Comparison of ENCODE assay signal across 8 cellular contexts in the genomic region with DNA sequence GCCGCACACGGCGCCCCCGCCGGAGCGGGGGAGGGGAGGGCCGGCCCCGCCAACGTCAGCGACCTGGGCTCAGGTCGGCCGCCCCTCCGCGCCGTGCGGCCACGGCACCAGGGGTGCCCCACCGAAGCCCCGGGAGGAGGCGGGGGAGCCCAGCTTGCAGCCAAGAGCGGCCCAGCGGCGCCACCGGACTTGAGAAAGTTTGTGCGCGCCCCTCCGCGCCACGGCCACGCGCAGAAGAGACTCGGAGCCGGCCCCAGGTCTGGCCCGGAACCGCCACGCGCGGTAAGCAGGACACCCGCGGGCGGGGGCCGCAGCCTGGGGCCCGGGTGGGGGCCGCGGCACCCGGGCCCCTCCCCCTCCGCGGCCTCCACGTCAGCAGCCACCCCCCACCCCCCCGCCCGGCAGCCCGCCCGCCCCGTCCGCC. TPM values are rescaled to one million over a fixed set of nuclear protein-coding genes. Genes with fewer than 3 reads are reported as not detected.
A peak's percentile ranks its signal among the peaks of the same experiment; 100 is the strongest.
DNase-seq lines count a peak whose midpoint lies in the region; ATAC-seq, FAIRE-seq and TF ChIP-seq lines count a peak whose summit lies in the region.

No MANE protein-coding gene starts in this region.

- peak; percentile 19 for ATAC-seq in left lung

- H3K9me3 ChIP-seq in left lung: no peaks in the 10 kb centered on the region
- no peaks in the 10 kb centered on the region for H3K9me3 ChIP-seq in testis

- 0% methylated on average over 16 of the region's 55 CpGs; no CpG with 5 or more reads in 1 of the 2 donors for WGBS in testis, 2 donors

- peak overlapping the region; percentile 74 for H3K27ac ChIP-seq in caudate nucleus (ENCODE audit: low read depth, low read length)
- peak overlapping the region; percentile 89 to 93 for H3K27ac ChIP-seq in left lung
- peak overlapping the region; percentile 79 to 93 for H3K27ac ChIP-seq in testis

- TF ChIP-seq POLR2A in H54 (IDR thresholded peaks at IDR 0.05; ENCODE audit: low read depth, low read length) (no peak), testis (IDR thresholded peaks at IDR 0.05) (no peak)

- H3K4me3 ChIP-seq in left lung: peak overlapping the region; percentile 79 to 87
- peak overlapping the region; percentile 76 to 83 for H3K4me3 ChIP-seq in testis

- DNase-seq in GM10266 (ENCODE audit: extremely low spot score) (peak; percentile 60), H54 (ENCODE audit: insufficient read length, low spot score) (peak; percentile 33), OCI-M1 (lab: John Stamatoyannopoulos, UW) (peak; percentile 25), caudate nucleus (lab: John Stamatoyannopoulos, UW) (no peak), left lung (peak; percentile 47 to 88), testis (peak; percentile 43), COR-L47 (lab: John Stamatoyannopoulos, UW) (no peak), frontal cortex (ENCODE audit: low spot score in 2 of 2) (no peak)

- FAIRE-seq in H54 (lab: Jason Lieb, UNC) (no peak), frontal cortex (lab: Jason Lieb, UNC) (no peak)

- no peak for TF ChIP-seq CTCF in GM10266 (IDR thresholded peaks at IDR 0.05; ENCODE audit: control insufficient read depth, insufficient read depth, low read depth, missing control alignments)
- TF ChIP-seq CTCF in left lung (IDR thresholded peaks at IDR 0.05): no peak
- TF ChIP-seq CTCF in testis (IDR thresholded peaks at IDR 0.05): no peak

- H3K36me3 ChIP-seq in left lung (peaks cover 0 to 16% of the 10 kb centered on the region in 2 donors), testis (ENCODE audit: low read depth, missing control alignments) (no peaks in the 10 kb centered on the region)

- H3K4me1 ChIP-seq in left lung (peaks cover 22 to 56% of the 10 kb centered on the region in 2 donors), testis (peaks cover 10% of the 10 kb centered on the region)

- intact Hi-C loops in left lung (cut with DNase I) (no loop called here), testis (cut with DNase I; ENCODE audit: low total_unique reads) (loop anchor here (2.0 kb wide), 1 partner anchor 42 kb away; a partner anchor contains a TSS)

- no peaks in the 10 kb centered on the region for H3K27me3 ChIP-seq in left lung
- H3K27me3 ChIP-seq in testis: no peaks in the 10 kb centered on the region

RNA-seq across cellular contexts. Expression of a gene that starts 43.2 kb away (rescaled TPM):
- 100 to 1,000 TPM; 559 to 567 TPM for total RNA-seq in left lung
- total RNA-seq in testis: 100 to 1,000 TPM; 648 to 790 TPM
- polyA plus RNA-seq in testis (ENCODE audit: insufficient read depth, low read depth, low replicate concordance): 600 TPM
- 159 TPM for total RNA-seq in frontal cortex

RNA-seq across cellular contexts. Expression of a gene that starts 43.4 kb away (rescaled TPM):
- total RNA-seq in left lung: 100 to 1,000 TPM; 320 to 344 TPM
- 100 to 1,000 TPM; 310 to 365 TPM for total RNA-seq in testis
- 334 TPM for polyA plus RNA-seq in testis (ENCODE audit: insufficient read depth, low read depth, low replicate concordance)
- total RNA-seq in frontal cortex: 207 TPM

Comparison
In these comparisons a context has a peak if more than half of its experiments do, and no peak if none do; other contexts are left out.
1. DNase-seq: peak in GM10266 (single experiment), H54 (single experiment), OCI-M1 (single experiment), left lung (2 of 2) and testis (single experiment); none in caudate nucleus (0 of 61), COR-L47 (single experiment) and frontal cortex (0 of 2).
2. Peak in every context shown above with its lines, with median percentiles within 50 percentile points of each other: H3K27ac ChIP-seq.